ENCODE assay signal across 9 cellular contexts in the genomic region with DNA sequence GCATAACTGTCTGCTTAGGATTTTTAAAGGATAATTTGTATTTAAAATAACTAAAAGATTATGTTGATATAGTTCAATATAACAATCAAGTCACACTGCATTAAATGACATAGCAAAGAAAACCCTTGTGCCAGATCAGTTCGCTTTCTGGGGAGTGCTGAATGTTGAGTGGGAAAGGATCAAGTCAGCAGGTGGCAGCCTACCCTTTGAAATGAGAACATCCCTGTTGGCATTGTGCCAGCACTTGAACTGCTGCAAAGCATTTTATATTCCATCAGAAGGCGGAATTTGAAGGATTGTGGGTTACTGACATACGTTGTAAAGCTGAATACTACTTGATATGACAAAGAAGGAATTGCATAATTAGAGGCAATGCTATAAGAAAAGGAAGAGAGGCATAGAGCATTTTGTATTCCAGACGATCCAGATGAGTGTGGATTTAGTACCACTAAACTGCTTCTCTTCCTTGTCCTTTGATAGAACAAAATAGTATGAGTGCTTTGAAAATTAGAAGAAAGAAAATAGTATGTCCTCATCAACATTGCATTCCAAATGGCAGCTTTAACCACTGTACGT. TPM values are rescaled to one million over a fixed set of nuclear protein-coding genes. Genes with fewer than 3 reads are reported as not detected.
DNase-seq lines count a peak whose midpoint lies in the region; ATAC-seq, FAIRE-seq and TF ChIP-seq lines count a peak whose summit lies in the region.
"Had no signal": no experiment of that assay in that cellular context is flagged by ENCODE, and none has a peak within 500 bp of the region (broad histone marks: within the 10 kb centered on the region; RNA-seq: fewer than 3 reads in every experiment).

No MANE protein-coding gene starts in this region.

- CTCF ChIA-PET in A549 (lab: Yijun Ruan, JAX) = interaction anchor here (0.8 to 1.1 kb wide), 4 partner anchors 10 to 81 kb away, joined by 3 to 4 read pairs (median 4); no protein-coding TSS in a partner anchor

- no peaks in the 10 kb centered on the region for H3K27me3 ChIP-seq in psoas muscle (ENCODE audit: insufficient read depth in 3 of 3, low read length in 2 of 3)

- POLR2A ChIA-PET in A549 (lab: Yijun Ruan, JAX) = no interaction called here

- H3K36me3 ChIP-seq in psoas muscle (ENCODE audit: insufficient read depth in 1 of 2, low read depth in 1 of 2) = peaks cover 0 to 19% of the 10 kb centered on the region in 2 donors

- H3K4me3 ChIP-seq in A549 (no peak overlapping the region), psoas muscle (no peak overlapping the region)

- FAIRE-seq in A549 (lab: Jason Lieb, UNC) = no peak

- ATAC-seq in A549 (0 out of 6 replicates have a peak, but pooled peaks of 1 of the 2 experiments have one; percentile 38), Right ventricle myocardium superior (ENCODE audit: poor library complexity) (peak; percentile 85), psoas muscle (peak; percentile 51 to 88 (median 76)), HG03520 (IDR thresholded peaks at IDR 0.05; ENCODE audit: unreplicated experiment) (no peak), HG03108 (IDR thresholded peaks at IDR 0.05; ENCODE audit: unreplicated experiment) (no peak)

- TF ChIP-seq CTCF in A549 (IDR thresholded peaks at IDR 0.05) = peak; percentile 40
- TF ChIP-seq CTCF in GM12873 (IDR thresholded peaks at IDR 0.05; ENCODE audit: insufficient read depth, low read depth, low read length, missing control alignments) = peak; percentile 16
- TF ChIP-seq CTCF in psoas muscle (IDR thresholded peaks at IDR 0.05) = peak; percentile 56

- intact Hi-C loops in Right ventricle myocardium superior (cut with DNase I) (no loop called here), psoas muscle (cut with DNase I) (no loop called here)

- 77% methylated on average over 5 of the region's 5 CpGs for WGBS in A549 (ENCODE audit: missing lambda C conversion rate)
- WGBS in psoas muscle, 3 donors = 57 to 60% (median 60%) methylated on average over 5 of the region's 5 CpGs

- H3K9me3 ChIP-seq in A549 = no peaks in the 10 kb centered on the region
- H3K9me3 ChIP-seq in psoas muscle = no peaks in the 10 kb centered on the region

- DNase-seq in A549 (ENCODE audit: low read depth in 1 of 2, low spot score in 1 of 2) (peak; percentile 3 to 51), NCI-H2196 treated with DMSO at 0.1 percent for 48 hours (lab: John Stamatoyannopoulos, UW; ENCODE audit: unreplicated experiment) (peak; percentile 25), Right ventricle myocardium superior (peak; percentile 37), psoas muscle (peak in 1 of 2 donors; percentile 18)
- DNase-seq in activated T-cell treated with anti-CD3 and anti-CD28 coated beads, Interleukin-2, amount 50 U/mL, for 1 hour = peak; percentile 18
- DNase-seq: activated naive CD8-positive, alpha-beta T cell treated with anti-CD3 and anti-CD28 coated beads, Interleukin-2, amount 10 ng/mL, durations not matched to agents 7 days and 5 days had no signal

- peak; percentile 50 to 57 for TF ChIP-seq RAD21 in A549 (conservative IDR thresholded peaks at IDR 0.05 in 1 of 2, IDR thresholded peaks at IDR 0.05 in 1 of 2)

- TF ChIP-seq EP300 in A549 (IDR thresholded peaks at IDR 0.05) = no peak

- H3K4me2 ChIP-seq in A549 = no peak overlapping the region

- no peak overlapping the region for H3K27ac ChIP-seq in A549
- no peak overlapping the region for H3K27ac ChIP-seq in psoas muscle

- TF ChIP-seq POLR2A in A549 (IDR thresholded peaks at IDR 0.05; ENCODE audit: low read length) = no peak

- H3K4me1 ChIP-seq in A549 = peaks cover 10% of the 10 kb centered on the region; the same call in 1 of the 3 replicates
- H3K4me1 ChIP-seq in psoas muscle = peaks cover 5% of the 10 kb centered on the region

TF ChIP-seq in A549, 52 proteins besides CTCF, POLR2A, EP300 and RAD21:
- TF ChIP-seq EHF (CRISPR knock-in tag; IDR thresholded peaks at IDR 0.05) (no peak), SMC3 (IDR thresholded peaks at IDR 0.05) (peak; percentile 36; the same call in 1 of the 3 replicates), FOSL2 (IDR thresholded peaks at IDR 0.05) (no peak), FOSL2 (CRISPR knock-in tag; IDR thresholded peaks at IDR 0.05) (no peak), CBX2 (IDR thresholded peaks at IDR 0.05; ENCODE audit: borderline replicate concordance, low read depth) (no peak), ZSCAN20 (CRISPR knock-in tag; IDR thresholded peaks at IDR 0.05) (no peak)
- TF ChIP-seq, protein P1, sequence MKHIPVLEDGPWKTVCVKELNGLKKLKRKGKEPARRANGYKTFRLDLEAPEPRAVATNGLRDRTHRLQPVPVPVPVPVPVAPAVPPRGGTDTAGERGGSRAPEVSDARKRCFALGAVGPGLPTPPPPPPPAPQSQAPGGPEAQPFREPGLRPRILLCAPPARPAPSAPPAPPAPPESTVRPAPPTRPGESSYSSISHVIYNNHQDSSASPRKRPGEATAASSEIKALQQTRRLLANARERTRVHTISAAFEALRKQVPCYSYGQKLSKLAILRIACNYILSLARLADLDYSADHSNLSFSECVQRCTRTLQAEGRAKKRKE (CRISPR knock-in tag; IDR thresholded peaks at IDR 0.05; ENCODE audit: low read depth) = no peak
TF ChIP-seq in A549: peak in this region for 1.

RNA-seq across cellular contexts. Expression of gene BCKDHB, which starts 26.6 kb away (rescaled TPM):
- polyA plus RNA-seq in A549 (2011; rRNA removed) = 11.8 and 15.0 TPM in 2 replicates
- polyA plus RNA-seq in A549 (2012; cell fraction: cytosol; rRNA removed) = 4.5 and 5.6 TPM in 2 replicates
- polyA plus RNA-seq in A549 (2012; cell fraction: nucleus; rRNA removed) = 2.2 and 4.1 TPM in 2 replicates
- polyA plus RNA-seq in A549 (2017; fragmentation: RNase III; extraction: RNeasy Plus Mini Kit Qiagen cat#74134 plus additional on column Dnase treatment) = 6.4 to 7.7 TPM (median 7.4 TPM) in 3 replicates
- polyA minus RNA-seq in A549 (2011; rRNA and poly(A)+ RNA removed) = 4.2 and 5.4 TPM in 2 replicates
- 28.4 TPM for total RNA-seq in Right ventricle myocardium superior
- total RNA-seq in psoas muscle = 10 to 100 TPM in 1 of 4 donors, 1 to 10 TPM in 3; 6.5 to 13.9 (median 7.0) TPM
- polyA plus RNA-seq in psoas muscle = 10 to 100 TPM in 1 of 3 donors, 1 to 10 TPM in 2; 3.2 to 10.4 (median 3.5) TPM

Comparison
In these comparisons a context has a peak if more than half of its experiments do, and no peak if none do; other contexts are left out.
1. ATAC-seq: peak in Right ventricle myocardium superior (single experiment) and psoas muscle (4 of 4); none in HG03520 (single experiment) and HG03108 (single experiment).
2. Peak in every context shown above with its lines, with median percentiles within 50 percentile points of each other: CTCF ChIP-seq.